9 cellular contexts compared by ENCODE assay signal in genomic region chrX:93422693-93423092, GRCh38.
DNase-seq lines count a peak whose midpoint lies in the region; ATAC-seq and TF ChIP-seq lines count a peak whose summit lies in the region.
"Had no signal": no experiment of that assay in that cellular context is flagged by ENCODE, and none has a peak within 500 bp of the region (broad histone marks: within the 10 kb centered on the region; RNA-seq: fewer than 3 reads in every experiment).

No MANE protein-coding gene starts in this region.

- H3K9ac ChIP-seq in NT2/D1 (ENCODE audit: insufficient read length, low read depth): no peak overlapping the region

- DNase-seq in activated CD4-positive, alpha-beta T cell treated with anti-CD3 and anti-CD28 coated beads, Interleukin-2, amount 10 ng/mL, durations not matched to agents 7 days and 5 days: peak; percentile 6
- no peak for DNase-seq in activated CD4-positive, alpha-beta T cell treated with anti-CD3 and anti-CD28 coated beads, Interleukin-2, amount 50 U/mL, for 1 hour
- peak; percentile 22 for DNase-seq in NT2/D1 (ENCODE audit: low read depth, low spot score)
- no peak for DNase-seq in glutamatergic neuron
- no peak for DNase-seq in activated gamma-delta T cell (lab: John Stamatoyannopoulos, UW)
- no peak for DNase-seq in activated naive CD4-positive, alpha-beta T cell treated with anti-CD3 and anti-CD28 coated beads for 36 hours
- DNase-seq in T-cell: no peak

- no peaks in the 10 kb centered on the region for H3K9me3 Mint-ChIP-seq in activated CD4-positive, alpha-beta T cell treated with anti-CD3 and anti-CD28 coated beads, Interleukin-2, amount 10 ng/mL, durations not matched to agents 7 days and 5 days
- H3K9me3 Mint-ChIP-seq in glutamatergic neuron (ENCODE audit: unreplicated experiment) (no peaks in the 10 kb centered on the region), T-cell (no peaks in the 10 kb centered on the region)
- no peaks in the 10 kb centered on the region for H3K9me3 Mint-ChIP-seq in activated naive CD4-positive, alpha-beta T cell treated with anti-CD3 and anti-CD28 coated beads for 36 hours
- H3K9me3 Mint-ChIP-seq: activated naive CD4-positive, alpha-beta T cell treated with anti-CD3 and anti-CD28 coated beads, Interleukin-2, amount 50 U/mL, for 24 hours had no signal

- H3K36me3 ChIP-seq in NT2/D1 (ENCODE audit: insufficient read depth, insufficient read length, low read length): no peaks in the 10 kb centered on the region

- H3K36me3 Mint-ChIP-seq in activated CD4-positive, alpha-beta T cell treated with anti-CD3 and anti-CD28 coated beads, Interleukin-2, amount 10 ng/mL, durations not matched to agents 7 days and 5 days (ENCODE audit: low read depth): no peaks in the 10 kb centered on the region
- H3K36me3 Mint-ChIP-seq in glutamatergic neuron (ENCODE audit: unreplicated experiment) (no peaks in the 10 kb centered on the region), T-cell (no peaks in the 10 kb centered on the region)
- no peaks in the 10 kb centered on the region for H3K36me3 Mint-ChIP-seq in activated naive CD4-positive, alpha-beta T cell treated with anti-CD3 and anti-CD28 coated beads for 36 hours (ENCODE audit: low read depth)
- H3K36me3 Mint-ChIP-seq: activated naive CD4-positive, alpha-beta T cell treated with anti-CD3 and anti-CD28 coated beads, Interleukin-2, amount 50 U/mL, for 24 hours had no signal

- peak; percentile 72 for TF ChIP-seq CTCF in glutamatergic neuron (IDR thresholded peaks at IDR 0.05; ENCODE audit: partially characterized antibody, unreplicated experiment)

- no peaks in the 10 kb centered on the region for H3K9me3 ChIP-seq in NT2/D1 (ENCODE audit: insufficient read depth, low read length)

- H3K4me1 ChIP-seq in NT2/D1 (ENCODE audit: insufficient read depth, insufficient read length): no peaks in the 10 kb centered on the region

- H3K27me3 ChIP-seq in NT2/D1 (ENCODE audit: insufficient read depth, insufficient read length): no peaks in the 10 kb centered on the region

- intact Hi-C loops in activated naive CD4-positive, alpha-beta T cell treated with anti-CD3 and anti-CD28 coated beads for 36 hours (cut with micrococcal nuclease): loop anchor here (5.0 kb wide), 1 partner anchor 1190 kb away; no protein-coding TSS in a partner anchor

- H3K27me3 Mint-ChIP-seq in activated CD4-positive, alpha-beta T cell treated with anti-CD3 and anti-CD28 coated beads, Interleukin-2, amount 10 ng/mL, durations not matched to agents 7 days and 5 days: no peaks in the 10 kb centered on the region
- H3K27me3 Mint-ChIP-seq in glutamatergic neuron (ENCODE audit: unreplicated experiment): no peaks in the 10 kb centered on the region
- peaks cover 3% of the 10 kb centered on the region for H3K27me3 Mint-ChIP-seq in activated naive CD4-positive, alpha-beta T cell treated with anti-CD3 and anti-CD28 coated beads for 36 hours (ENCODE audit: low read depth)
- H3K27me3 Mint-ChIP-seq in T-cell: peaks cover 0 to 14% of the 10 kb centered on the region in 2 donors
- H3K27me3 Mint-ChIP-seq: activated naive CD4-positive, alpha-beta T cell treated with anti-CD3 and anti-CD28 coated beads, Interleukin-2, amount 50 U/mL, for 24 hours had no signal

- POLR2A ChIA-PET in activated CD4-positive, alpha-beta T cell treated with anti-CD3 and anti-CD28 coated beads, Interleukin-2, amount 10 ng/mL, durations not matched to agents 7 days and 5 days (lab: Charles Lee): no interaction called here
- POLR2A ChIA-PET in T-cell (lab: Charles Lee): no interaction called here

- no peaks in the 10 kb centered on the region for H3K4me1 Mint-ChIP-seq in activated CD4-positive, alpha-beta T cell treated with anti-CD3 and anti-CD28 coated beads, Interleukin-2, amount 10 ng/mL, durations not matched to agents 7 days and 5 days
- no peaks in the 10 kb centered on the region for H3K4me1 Mint-ChIP-seq in glutamatergic neuron (ENCODE audit: low read depth, unreplicated experiment)
- H3K4me1 Mint-ChIP-seq in activated naive CD4-positive, alpha-beta T cell treated with anti-CD3 and anti-CD28 coated beads for 36 hours (ENCODE audit: low read depth): no peaks in the 10 kb centered on the region
- no peaks in the 10 kb centered on the region for H3K4me1 Mint-ChIP-seq in T-cell
- H3K4me1 Mint-ChIP-seq: activated naive CD4-positive, alpha-beta T cell treated with anti-CD3 and anti-CD28 coated beads, Interleukin-2, amount 50 U/mL, for 24 hours had no signal

- no peak overlapping the region for H3K4me3 Mint-ChIP-seq in activated CD4-positive, alpha-beta T cell treated with anti-CD3 and anti-CD28 coated beads, Interleukin-2, amount 10 ng/mL, durations not matched to agents 7 days and 5 days
- H3K4me3 Mint-ChIP-seq in glutamatergic neuron (ENCODE audit: unreplicated experiment): no peak overlapping the region
- H3K4me3 Mint-ChIP-seq in activated naive CD4-positive, alpha-beta T cell treated with anti-CD3 and anti-CD28 coated beads for 36 hours: no peak overlapping the region
- no peak overlapping the region for H3K4me3 Mint-ChIP-seq in T-cell
- H3K4me3 Mint-ChIP-seq: activated naive CD4-positive, alpha-beta T cell treated with anti-CD3 and anti-CD28 coated beads, Interleukin-2, amount 50 U/mL, for 24 hours had no signal

- ATAC-seq in HG02642 (IDR thresholded peaks at IDR 0.05; ENCODE audit: poor library complexity, unreplicated experiment): peak; percentile 42
- ATAC-seq in T-cell (replicated peaks in 1 of 4): no peak

- no peak overlapping the region for H3K4me3 ChIP-seq in NT2/D1 (ENCODE audit: insufficient read length, low read depth)

- CTCF ChIA-PET in activated CD4-positive, alpha-beta T cell treated with anti-CD3 and anti-CD28 coated beads, Interleukin-2, amount 10 ng/mL, durations not matched to agents 7 days and 5 days (lab: Charles Lee): no interaction called here
- CTCF ChIA-PET in activated naive CD4-positive, alpha-beta T cell treated with anti-CD3 and anti-CD28 coated beads for 36 hours (lab: Charles Lee): no interaction called here
- CTCF ChIA-PET in T-cell (lab: Charles Lee): no interaction called here

- H3K27ac Mint-ChIP-seq in activated CD4-positive, alpha-beta T cell treated with anti-CD3 and anti-CD28 coated beads, Interleukin-2, amount 10 ng/mL, durations not matched to agents 7 days and 5 days: no peak overlapping the region
- H3K27ac Mint-ChIP-seq in glutamatergic neuron (ENCODE audit: unreplicated experiment) (no peak overlapping the region), T-cell (no peak overlapping the region)
- no peak overlapping the region for H3K27ac Mint-ChIP-seq in activated naive CD4-positive, alpha-beta T cell treated with anti-CD3 and anti-CD28 coated beads for 36 hours
- H3K27ac Mint-ChIP-seq: activated naive CD4-positive, alpha-beta T cell treated with anti-CD3 and anti-CD28 coated beads, Interleukin-2, amount 50 U/mL, for 24 hours had no signal

Comparison
In these comparisons a context has a peak if more than half of its experiments do, and no peak if none do; other contexts are left out.
1. DNase-seq: peak in activated CD4-positive, alpha-beta T cell treated with anti-CD3 and anti-CD28 coated beads, Interleukin-2, amount 10 ng/mL, durations not matched to agents 7 days and 5 days (single experiment) and NT2/D1 (single experiment); none in activated CD4-positive, alpha-beta T cell treated with anti-CD3 and anti-CD28 coated beads, Interleukin-2, amount 50 U/mL, for 1 hour (single experiment), glutamatergic neuron (single experiment), activated gamma-delta T cell (single experiment), activated naive CD4-positive, alpha-beta T cell treated with anti-CD3 and anti-CD28 coated beads for 36 hours (single experiment) and T-cell (0 of 34).